In the genomic region with DNA sequence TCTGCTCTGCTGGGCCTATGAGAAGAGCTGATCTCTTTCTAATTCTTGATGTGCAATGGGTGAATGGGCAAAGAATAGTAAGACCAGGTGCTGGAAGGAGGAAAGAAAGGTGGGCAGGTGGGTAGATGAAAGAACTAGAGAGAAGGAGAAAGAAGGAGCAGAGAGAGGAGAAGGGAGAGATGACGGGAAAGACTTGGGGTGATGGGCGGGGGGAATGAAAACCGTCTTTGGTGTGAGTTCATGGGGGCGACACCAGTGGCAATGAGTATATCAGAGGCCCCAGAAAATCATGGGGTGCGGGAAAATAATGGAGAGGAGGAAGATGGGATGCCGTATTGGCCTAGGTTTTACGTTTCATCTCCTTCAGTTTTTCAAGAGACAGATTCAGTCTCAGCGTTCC, we compare ENCODE assay signal across 15 cellular contexts.
A peak's percentile ranks its signal among the peaks of the same experiment; 100 is the strongest.
DNase-seq lines count a peak whose midpoint lies in the region; ATAC-seq and TF ChIP-seq lines count a peak whose summit lies in the region.
"Had no signal": no experiment of that assay in that cellular context is flagged by ENCODE, and none has a peak within 500 bp of the region (broad histone marks: within the 10 kb centered on the region; RNA-seq: fewer than 3 reads in every experiment).

No MANE protein-coding gene starts in this region.

- intact Hi-C loops in Caco-2 (cut with micrococcal nuclease; ENCODE audit: unreplicated experiment) = no loop called here

- peaks cover 2% of the 10 kb centered on the region; the same call in 1 of the 2 replicates for H3K36me3 ChIP-seq in Caco-2 (ENCODE audit: control insufficient read depth, insufficient read depth, low read length)
- H3K36me3 ChIP-seq in H7 (replicated peaks; ENCODE audit: control insufficient read depth, insufficient read depth, low read length) = peaks cover 2% of the 10 kb centered on the region; the same call in 1 of the 2 replicates
- H3K36me3 ChIP-seq: SJCRH30 had no signal

- BruUV-seq in Caco-2 (replicated peaks; lab: Mats Ljungman, UMichigan) = no TSS peak

- no peak for ATAC-seq in central memory CD8-positive, alpha-beta T cell (replicated peaks; ENCODE audit: extremely low read depth, poor library complexity, severe bottlenecking)
- ATAC-seq in stimulated activated effector memory CD8-positive, alpha-beta T cell treated with anti-CD3 and anti-CD28 coated beads, Interleukin-12 subunit alpha, Interleukin-12 subunit beta, amount 100 ng/mL, for 72 hours = no peak
- ATAC-seq in HG02759 (IDR thresholded peaks at IDR 0.05; ENCODE audit: unreplicated experiment) = no peak
- no peak for ATAC-seq in esophagus mucosa

- H3K36me3 Mint-ChIP-seq in Caco-2 (ENCODE audit: insufficient read depth, unreplicated experiment) (peaks cover 2% of the 10 kb centered on the region), mesothelial cell of epicardium (peaks cover 13% of the 10 kb centered on the region)
- peaks cover 7% of the 10 kb centered on the region for H3K36me3 Mint-ChIP-seq in central memory CD8-positive, alpha-beta T cell (ENCODE audit: insufficient read depth)
- peaks cover 33% of the 10 kb centered on the region for H3K36me3 Mint-ChIP-seq in stimulated activated effector memory CD8-positive, alpha-beta T cell treated with anti-CD3 and anti-CD28 coated beads, Interleukin-12 subunit alpha, Interleukin-12 subunit beta, amount 100 ng/mL, for 72 hours

- no peak overlapping the region for H3K4me3 ChIP-seq in Caco-2 (ENCODE audit: low read depth, low read length)
- H3K4me3 ChIP-seq in H7 (ENCODE audit: insufficient read depth, low read depth, low read length) = no peak overlapping the region
- H3K4me3 ChIP-seq: SJCRH30, suprapubic skin had no signal

- DNase-seq in Caco-2 = no peak
- DNase-seq in central memory CD8-positive, alpha-beta T cell (ENCODE audit: low spot score in 2 of 2) = no peak
- no peak for DNase-seq in mesothelial cell of epicardium (ENCODE audit: low spot score in 2 of 2, unreplicated experiment in 2 of 2)
- DNase-seq in stimulated activated effector memory CD8-positive, alpha-beta T cell treated with anti-CD3 and anti-CD28 coated beads, Interleukin-12 subunit alpha, Interleukin-12 subunit beta, amount 100 ng/mL, for 72 hours (ENCODE audit: low spot score in 2 of 2) = no peak
- DNase-seq in H7 = no peak
- DNase-seq: activated CD4-positive, CD25-positive, alpha-beta regulatory T cell treated with anti-CD3 and anti-CD28 coated beads, Interleukin-2, amount 50 U/mL, for 72 hours; activated gamma-delta T cell; islet precursor cell; NCI-H1092 treated with DMSO at 0.1 percent for 48 hours; occipital lobe; SJCRH30 had no signal

- no peaks in the 10 kb centered on the region for H3K9me3 ChIP-seq in Caco-2
- H3K9me3 ChIP-seq: esophagus muscularis mucosa, SJCRH30, suprapubic skin had no signal

- H3K4me3 Mint-ChIP-seq in Caco-2 (ENCODE audit: unreplicated experiment) = no peak overlapping the region
- H3K4me3 Mint-ChIP-seq in central memory CD8-positive, alpha-beta T cell = no peak overlapping the region
- H3K4me3 Mint-ChIP-seq in mesothelial cell of epicardium = no peak overlapping the region
- H3K4me3 Mint-ChIP-seq in stimulated activated effector memory CD8-positive, alpha-beta T cell treated with anti-CD3 and anti-CD28 coated beads, Interleukin-12 subunit alpha, Interleukin-12 subunit beta, amount 100 ng/mL, for 72 hours = no peak overlapping the region

- no peaks in the 10 kb centered on the region for H3K4me1 ChIP-seq in Caco-2

- no peaks in the 10 kb centered on the region for H3K9me3 Mint-ChIP-seq in Caco-2 (ENCODE audit: unreplicated experiment)
- H3K9me3 Mint-ChIP-seq in central memory CD8-positive, alpha-beta T cell = no peaks in the 10 kb centered on the region
- H3K9me3 Mint-ChIP-seq in mesothelial cell of epicardium = no peaks in the 10 kb centered on the region
- no peaks in the 10 kb centered on the region for H3K9me3 Mint-ChIP-seq in stimulated activated effector memory CD8-positive, alpha-beta T cell treated with anti-CD3 and anti-CD28 coated beads, Interleukin-12 subunit alpha, Interleukin-12 subunit beta, amount 100 ng/mL, for 72 hours

- POLR2A ChIA-PET in Caco-2 (lab: Charles Lee) = no interaction called here

- no peaks in the 10 kb centered on the region for H3K27me3 Mint-ChIP-seq in Caco-2 (ENCODE audit: insufficient read depth, unreplicated experiment)
- H3K27me3 Mint-ChIP-seq in central memory CD8-positive, alpha-beta T cell = no peaks in the 10 kb centered on the region
- H3K27me3 Mint-ChIP-seq in mesothelial cell of epicardium (ENCODE audit: low read depth) = no peaks in the 10 kb centered on the region

- H3K27ac Mint-ChIP-seq in Caco-2 (ENCODE audit: unreplicated experiment) = peak overlapping the region; percentile 8
- peak overlapping the region; percentile 8 for H3K27ac Mint-ChIP-seq in central memory CD8-positive, alpha-beta T cell (ENCODE audit: low read depth)
- H3K27ac Mint-ChIP-seq in mesothelial cell of epicardium = peak overlapping the region; percentile 38
- peak overlapping the region; percentile 33 for H3K27ac Mint-ChIP-seq in stimulated activated effector memory CD8-positive, alpha-beta T cell treated with anti-CD3 and anti-CD28 coated beads, Interleukin-12 subunit alpha, Interleukin-12 subunit beta, amount 100 ng/mL, for 72 hours

- H3K27me3 ChIP-seq in Caco-2 (replicated peaks; ENCODE audit: control insufficient read depth, insufficient read depth, low read length) (no peaks in the 10 kb centered on the region), H7 (ENCODE audit: control insufficient read depth, insufficient read depth, low read length) (no peaks in the 10 kb centered on the region)
- H3K27me3 ChIP-seq: esophagus muscularis mucosa, SJCRH30, suprapubic skin had no signal

- H3K4me1 Mint-ChIP-seq in Caco-2 (ENCODE audit: low read depth, unreplicated experiment) (no peaks in the 10 kb centered on the region), mesothelial cell of epicardium (peaks cover 26% of the 10 kb centered on the region)
- peaks cover 24% of the 10 kb centered on the region for H3K4me1 Mint-ChIP-seq in central memory CD8-positive, alpha-beta T cell
- H3K4me1 Mint-ChIP-seq in stimulated activated effector memory CD8-positive, alpha-beta T cell treated with anti-CD3 and anti-CD28 coated beads, Interleukin-12 subunit alpha, Interleukin-12 subunit beta, amount 100 ng/mL, for 72 hours = peaks cover 21% of the 10 kb centered on the region

- CTCF ChIA-PET in Caco-2 (lab: Charles Lee) = no interaction called here

- no peak for TF ChIP-seq CTCF in Caco-2 (IDR thresholded peaks at IDR 0.05; ENCODE audit: insufficient read depth in 1 of 2, low read depth in 1 of 2, low read length in 1 of 2, severe bottlenecking in 1 of 2, unreplicated experiment in 1 of 2)
- TF ChIP-seq CTCF in mesothelial cell of epicardium (IDR thresholded peaks at IDR 0.05; ENCODE audit: unreplicated experiment) = no peak
